In the genomic region with DNA sequence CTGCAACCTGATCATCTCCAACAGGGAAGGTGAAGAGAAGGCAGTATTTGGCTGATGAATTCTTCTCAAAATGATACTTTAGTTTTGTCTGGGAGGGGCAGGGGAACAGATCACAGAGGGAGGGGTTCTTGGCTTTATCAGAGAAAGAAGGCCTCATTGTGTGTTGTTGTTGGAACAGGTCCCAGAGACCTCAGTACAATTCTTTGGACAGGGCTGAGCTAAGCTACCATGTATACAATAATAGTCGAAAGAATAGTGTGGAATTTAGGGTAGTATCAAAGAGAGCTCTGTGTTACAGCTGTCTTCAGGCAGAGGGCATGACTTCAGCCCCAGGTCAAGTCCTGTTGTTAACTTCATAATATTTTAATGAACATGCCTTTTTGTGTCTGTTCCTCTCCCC, we compare ENCODE assay signal across 25 cellular contexts. TPM values are rescaled to one million over a fixed set of nuclear protein-coding genes. Genes with fewer than 3 reads are reported as not detected.
A peak's percentile ranks its signal among the peaks of the same experiment; 100 is the strongest.
DNase-seq lines count a peak whose midpoint lies in the region; ATAC-seq, FAIRE-seq and TF ChIP-seq lines count a peak whose summit lies in the region.
"Had no signal": no experiment of that assay in that cellular context is flagged by ENCODE, and none has a peak within 500 bp of the region (broad histone marks: within the 10 kb centered on the region; RNA-seq: fewer than 3 reads in every experiment).

No MANE protein-coding gene starts in this region.

- no peak for FAIRE-seq in HepG2 (lab: Jason Lieb, UNC)
- FAIRE-seq: GM12892, H54, islet of Langerhans, small intestine, urothelium cell line had no signal

- H3K4me2 ChIP-seq in HepG2 (ENCODE audit: low read depth, low read length), result peak overlapping the region; percentile 25; the same call in 1 of the 2 replicates
- H3K4me2 ChIP-seq in hepatocyte, result peak overlapping the region; percentile 39
- H3K4me2 ChIP-seq in Karpas-422 (ENCODE audit: low read depth, low read length, poor library complexity, severe bottlenecking), result no peak overlapping the region

- POLR2A ChIA-PET in HepG2 (lab: Yijun Ruan, JAX), result interaction anchor here (0.5 to 1.9 kb wide), 3 partner anchors 11 to 49 kb away, joined by 4 to 10 read pairs (median 7); no protein-coding TSS in a partner anchor
- POLR2A ChIA-PET in HEK293T (lab: Yijun Ruan, JAX), result no interaction called here

- no peak overlapping the region for H2AFZ ChIP-seq in HepG2 (ENCODE audit: low read length)
- no peak overlapping the region for H2AFZ ChIP-seq in hepatocyte
- no peak overlapping the region for H2AFZ ChIP-seq in Karpas-422 (ENCODE audit: low read length)

- TF ChIP-seq EP300 in HepG2 (IDR thresholded peaks at IDR 0.05; ENCODE audit: low read depth in 2 of 2, low read length in 2 of 2) (no peak), HepG2 (CRISPR knock-in tag; IDR thresholded peaks at IDR 0.05; ENCODE audit: borderline replicate concordance) (no peak), upper lobe of left lung (IDR thresholded peaks at IDR 0.05) (no peak)

- H3K9me3 ChIP-seq in HepG2 (ENCODE audit: low read length) (no peaks in the 10 kb centered on the region), right lobe of liver (no peaks in the 10 kb centered on the region), hepatocyte (ENCODE audit: low read depth) (no peaks in the 10 kb centered on the region), upper lobe of left lung (no peaks in the 10 kb centered on the region), Karpas-422 (ENCODE audit: low read length) (no peaks in the 10 kb centered on the region)
- H3K9me3 ChIP-seq: ascending aorta, BLaER1 had no signal

- DNase-seq in HepG2 (ENCODE audit: low spot score) (peak; percentile 78), right lobe of liver (no peak), dermis blood vessel endothelial cell (peak; percentile 81), hepatocyte (ENCODE audit: low spot score) (no peak), upper lobe of left lung (no peak), HEK293T (ENCODE audit: extremely low spot score) (no peak), Karpas-422 (no peak)
- DNase-seq: activated CD4-positive, alpha-beta T cell treated with anti-CD3 and anti-CD28 coated beads, Interleukin-2, amount 50 U/mL, for 4 hours; activated CD4-positive, CD25-positive, alpha-beta regulatory T cell; central memory CD4-positive, alpha-beta T cell; effector CD4-positive, alpha-beta T cell; foreskin keratinocyte; NCI-H1092; NCI-H187 treated with DMSO at 0.1 percent for 48 hours; NCI-H748 treated with DMSO at 0.1 percent for 48 hours; small intestine; stimulated activated CD4-positive, alpha-beta T cell treated with anti-CD3 and anti-CD28 coated beads, Interleukin-1b, Interleukin-23, amount 100 ng/mL, for 48 hours had no signal

- H3K79me2 ChIP-seq in HepG2 (ENCODE audit: insufficient read depth, low read length) (peaks cover 22% of the 10 kb centered on the region), hepatocyte (peaks cover 54% of the 10 kb centered on the region), Karpas-422 (ENCODE audit: low read length) (no peaks in the 10 kb centered on the region)

- in situ Hi-C loops in HepG2 (cut with HindIII; ENCODE audit: extremely low pct_ligation_motif_present, low pct_unique_long_range_greater_than_20kb), result no loop called here

- intact Hi-C loops in HepG2 (cut with micrococcal nuclease; ENCODE audit: unreplicated experiment), result no loop called here
- intact Hi-C loops in right lobe of liver (cut with DNase I), result loop anchor here in 1 of 2 donors (10.0 kb wide), 1 partner anchor 65 kb away; no protein-coding TSS in a partner anchor

- H3K36me3 ChIP-seq in HepG2 (replicated peaks in 1 of 2; ENCODE audit: control insufficient read depth in 1 of 2, insufficient read depth in 2 of 2, low read length in 2 of 2) (no peaks in the 10 kb centered on the region), right lobe of liver (no peaks in the 10 kb centered on the region), hepatocyte (replicated peaks; ENCODE audit: insufficient read depth, low read depth) (no peaks in the 10 kb centered on the region), upper lobe of left lung (no peaks in the 10 kb centered on the region), Karpas-422 (ENCODE audit: insufficient read depth, low read length) (no peaks in the 10 kb centered on the region)
- H3K36me3 ChIP-seq: ascending aorta, BLaER1 had no signal

- BruUV-seq in HepG2 (replicated peaks; lab: Mats Ljungman, UMichigan), result no TSS peak

- H3K4me3 ChIP-seq in HepG2 (replicated peaks in 1 of 3; ENCODE audit: insufficient read depth in 1 of 3, low read depth in 2 of 3, low read length in 3 of 3) (no peak overlapping the region), right lobe of liver (no peak overlapping the region), hepatocyte (no peak overlapping the region), upper lobe of left lung (no peak overlapping the region), Karpas-422 (ENCODE audit: low read length) (no peak overlapping the region)
- H3K4me3 ChIP-seq: ascending aorta, BLaER1 had no signal

- 0% methylated on average over 1 of the region's 1 CpG for WGBS in HepG2 (ENCODE audit: low lambda C conversion rate)
- 60% methylated on average over 1 of the region's 1 CpG for WGBS in right lobe of liver (ENCODE audit: insufficient coverage, low coverage, low lambda C conversion rate, missing lambda C conversion rate)
- 65% methylated on average over 1 of the region's 1 CpG for WGBS in hepatocyte (ENCODE audit: low lambda C conversion rate, missing lambda C conversion rate)
- 43 to 65% methylated on average over 1 of the region's 1 CpG for WGBS in upper lobe of left lung, 2 donors

- ATAC-seq in HepG2 (no peak), right lobe of liver (no peak), upper lobe of left lung (ENCODE audit: low FRiP score in 2 of 2) (no peak), HG02642 (IDR thresholded peaks at IDR 0.05; ENCODE audit: poor library complexity, unreplicated experiment) (no peak)
- ATAC-seq: activated T-helper 17 cell treated with anti-CD3 and anti-CD28 coated beads, Interleukin-2, amount 50 U/mL, for 72 hours; foreskin keratinocyte had no signal

- TF ChIP-seq POLR2A in HepG2 (IDR thresholded peaks at IDR 0.05; ENCODE audit: insufficient read depth in 1 of 2, low read depth in 2 of 2, low read length in 2 of 2) (no peak), right lobe of liver (IDR thresholded peaks at IDR 0.05) (no peak), upper lobe of left lung (IDR thresholded peaks at IDR 0.05) (no peak)

- H4K20me1 ChIP-seq in HepG2 (ENCODE audit: insufficient read depth, low read length), result no peaks in the 10 kb centered on the region
- no peaks in the 10 kb centered on the region for H4K20me1 ChIP-seq in hepatocyte (ENCODE audit: insufficient read depth, poor library complexity, severe bottlenecking)
- peaks cover 18% of the 10 kb centered on the region; the same call in 1 of the 2 replicates for H4K20me1 ChIP-seq in Karpas-422 (ENCODE audit: insufficient read depth, low read depth, low read length)
- H4K20me1 ChIP-seq: BLaER1 had no signal

- CTCF ChIA-PET in HepG2 (lab: Yijun Ruan, JAX; ENCODE audit: low intra/inter-chr PET ratio, low total read pairs), result no interaction called here
- CTCF ChIA-PET in HEK293T (lab: Yijun Ruan, JAX), result interaction anchor here (0.9 to 1.4 kb wide), 3 partner anchors 30 to 113 kb away, joined by 3 to 4 read pairs (median 3); no protein-coding TSS in a partner anchor

- H3K27me3 ChIP-seq in HepG2 (ENCODE audit: control insufficient read depth in 1 of 2, insufficient read depth in 2 of 2, low read length in 2 of 2) (no peaks in the 10 kb centered on the region), right lobe of liver (no peaks in the 10 kb centered on the region), hepatocyte (no peaks in the 10 kb centered on the region), upper lobe of left lung (no peaks in the 10 kb centered on the region), Karpas-422 (ENCODE audit: low read length) (0 out of 2 replicates have a peak, but pooled peaks cover 2% of the 10 kb centered on the region)
- H3K27me3 ChIP-seq: ascending aorta, BLaER1, foreskin keratinocyte had no signal

- H3K27ac ChIP-seq in HepG2 (ENCODE audit: extremely low read length, insufficient read depth, low read length), result no peak overlapping the region
- no peak overlapping the region for H3K27ac ChIP-seq in right lobe of liver
- peak overlapping the region; percentile 58 for H3K27ac ChIP-seq in hepatocyte
- peak overlapping the region in 3 of 4 donors; percentile 23 to 45 (median 29) for H3K27ac ChIP-seq in upper lobe of left lung
- H3K27ac ChIP-seq in Karpas-422 (ENCODE audit: low read length), result no peak overlapping the region
- H3K27ac ChIP-seq: ascending aorta, BLaER1, foreskin keratinocyte had no signal

- TF ChIP-seq RAD21 in HepG2 (CRISPR knock-in tag; IDR thresholded peaks at IDR 0.05), result no peak

- TF ChIP-seq CTCF in HepG2 (CRISPR knock-in tag; IDR thresholded peaks at IDR 0.05) (no peak), right lobe of liver (IDR thresholded peaks at IDR 0.05) (no peak), hepatocyte (IDR thresholded peaks at IDR 0.05; ENCODE audit: poor library complexity) (no peak), upper lobe of left lung (IDR thresholded peaks at IDR 0.05) (no peak)

- H3K9ac ChIP-seq in HepG2 (ENCODE audit: insufficient read depth, low read depth, low read length) (no peak overlapping the region), Karpas-422 (ENCODE audit: low read length) (no peak overlapping the region)
- H3K9ac ChIP-seq: BLaER1 had no signal

- H3K4me1 ChIP-seq in HepG2 (ENCODE audit: insufficient read depth, low read length) (peaks cover 89% of the 10 kb centered on the region), right lobe of liver (peaks cover 0 to 45% (median 10%) of the 10 kb centered on the region in 4 donors), hepatocyte (ENCODE audit: insufficient read depth) (peaks cover 32% of the 10 kb centered on the region), upper lobe of left lung (peaks cover 49 to 76% (median 56%) of the 10 kb centered on the region in 4 donors), Karpas-422 (ENCODE audit: low read length) (peaks cover 12% of the 10 kb centered on the region)

- H3K9me2 ChIP-seq in hepatocyte (replicated peaks; ENCODE audit: insufficient read depth), result no peaks in the 10 kb centered on the region
- no peaks in the 10 kb centered on the region for H3K9me2 ChIP-seq in Karpas-422 (replicated peaks; ENCODE audit: insufficient read depth, low read length)

RNA-seq across cellular contexts. Expression of a gene that starts 39.9 kb away (rescaled TPM):
- 11.9 and 18.2 TPM in 2 replicates for total RNA-seq in HepG2 (2016; rRNA removed; fragmentation: Illumina TruSeq; extraction: Trizol)
- 19.7 and 23.1 TPM in 2 replicates for total RNA-seq in HepG2 (2016; cell fraction: cytosol; rRNA removed; fragmentation: Illumina TruSeq; extraction: Trizol; ENCODE audit: low read depth)
- 13.7 and 16.7 TPM in 2 replicates for total RNA-seq in HepG2 (2016; cell fraction: insoluble cytoplasmic fraction; rRNA removed; fragmentation: Illumina TruSeq; extraction: Trizol)
- total RNA-seq in HepG2 (2016; cell fraction: membrane; rRNA removed; fragmentation: Illumina TruSeq; extraction: Trizol), result 6.8 and 8.5 TPM in 2 replicates
- total RNA-seq in HepG2 (2016; cell fraction: nucleus; rRNA removed; fragmentation: Illumina TruSeq; extraction: Trizol), result 81.5 and 87.1 TPM in 2 replicates
- polyA plus RNA-seq in HepG2 (2011; rRNA removed), result 9.1 and 9.6 TPM in 2 replicates
- 2.5 and 2.7 TPM in 2 replicates for polyA plus RNA-seq in HepG2 (2011; cell fraction: cytosol; rRNA removed)
- 27.9 and 47.7 TPM in 2 replicates for polyA plus RNA-seq in HepG2 (2011; cell fraction: nucleus; rRNA removed)
- 8.8 and 10.3 TPM in 2 replicates for polyA plus RNA-seq in HepG2 (2012)
- 0.63 and 0.71 TPM in 2 replicates for polyA plus RNA-seq in HepG2 (2016; cell fraction: cytosol; fragmentation: Illumina TruSeq; extraction: Trizol; ENCODE audit: low read depth)
- 8.9 and 9.9 TPM in 2 replicates for polyA plus RNA-seq in HepG2 (2016; cell fraction: insoluble cytoplasmic fraction; fragmentation: Illumina TruSeq; extraction: Trizol; ENCODE audit: low read depth)
- polyA plus RNA-seq in HepG2 (2016; cell fraction: membrane; fragmentation: Illumina TruSeq; extraction: Trizol; ENCODE audit: low read depth), result 1.4 and 1.7 TPM in 2 replicates
- polyA plus RNA-seq in HepG2 (2016; cell fraction: nucleus; fragmentation: Illumina TruSeq; extraction: Trizol; ENCODE audit: insufficient read depth, low read depth), result 34.1 and 38.4 TPM in 2 replicates
- 7.2 and 23.4 TPM in 2 replicates for polyA minus RNA-seq in HepG2 (2011; rRNA and poly(A)+ RNA removed; ENCODE audit: low replicate concordance)
- polyA minus RNA-seq in HepG2 (2011; cell fraction: cytosol; rRNA and poly(A)+ RNA removed), result 6.4 TPM in 2 replicates
- 87.8 and 98.5 TPM in 2 replicates for polyA minus RNA-seq in HepG2 (2011; cell fraction: nucleus; rRNA and poly(A)+ RNA removed)
- 10 to 100 TPM in 2 of 6 experiments, 1 to 10 TPM in 4; 6.7 to 14.5 (median 8.3) TPM for total RNA-seq in right lobe of liver
- total RNA-seq in dermis blood vessel endothelial cell, result 49.9 and 51.7 TPM in 2 replicates
- 16.5 and 20.0 TPM in 2 replicates for total RNA-seq in hepatocyte
- 11.7 and 19.8 TPM in 2 replicates for polyA plus RNA-seq in hepatocyte
- 10 to 100 TPM; 34.9 to 90.1 (median 38.9) TPM for total RNA-seq in upper lobe of left lung
- 21.8 and 39.8 TPM in 2 replicates for total RNA-seq in Karpas-422 (2014; rRNA removed; shearing (Covaris generic); ENCODE audit: low replicate concordance)

Comparison
In these comparisons a context has a peak if more than half of its experiments do, and no peak if none do; other contexts are left out.
1. DNase-seq: peak in HepG2 (single experiment) and dermis blood vessel endothelial cell (single experiment); none in right lobe of liver (0 of 3), hepatocyte (single experiment), upper lobe of left lung (0 of 2), HEK293T (single experiment) and Karpas-422 (single experiment).
2. H3K27ac ChIP-seq: peak in hepatocyte (single experiment) and upper lobe of left lung (3 of 4); none in HepG2 (single experiment), right lobe of liver (0 of 3) and Karpas-422 (single experiment).